ENCODE assay signal across 1 cellular context in genomic region chr15:57017024-57017423, GRCh38.
TF ChIP-seq lines count a peak whose summit lies in the region.

No MANE protein-coding gene starts in this region.

TF ChIP-seq in GM12878, 131 proteins besides CTCF, POLR2A, EP300 and RAD21 (continued from another document):
- TF ChIP-seq, protein P1, sequence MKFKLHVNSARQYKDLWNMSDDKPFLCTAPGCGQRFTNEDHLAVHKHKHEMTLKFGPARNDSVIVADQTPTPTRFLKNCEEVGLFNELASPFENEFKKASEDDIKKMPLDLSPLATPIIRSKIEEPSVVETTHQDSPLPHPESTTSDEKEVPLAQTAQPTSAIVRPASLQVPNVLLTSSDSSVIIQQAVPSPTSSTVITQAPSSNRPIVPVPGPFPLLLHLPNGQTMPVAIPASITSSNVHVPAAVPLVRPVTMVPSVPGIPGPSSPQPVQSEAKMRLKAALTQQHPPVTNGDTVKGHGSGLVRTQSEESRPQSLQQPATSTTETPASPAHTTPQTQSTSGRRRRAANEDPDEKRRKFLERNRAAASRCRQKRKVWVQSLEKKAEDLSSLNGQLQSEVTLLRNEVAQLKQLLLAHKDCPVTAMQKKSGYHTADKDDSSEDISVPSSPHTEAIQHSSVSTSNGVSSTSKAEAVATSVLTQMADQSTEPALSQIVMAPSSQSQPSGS (IDR thresholded peaks at IDR 0.05; ENCODE audit: low read length) = no peak
- no peak for TF ChIP-seq PAX5 (IDR thresholded peaks at IDR 0.05; ENCODE audit: borderline replicate concordance, low read depth, low read length)
- TF ChIP-seq SRF (IDR thresholded peaks at IDR 0.05; ENCODE audit: low read depth in 2 of 2, low read length in 2 of 2) = no peak
- no peak for TF ChIP-seq TCF7 (IDR thresholded peaks at IDR 0.05; ENCODE audit: borderline replicate concordance)
